In genomic region chr22:22105364-22105763, GRCh38 we compare ENCODE assay signal across 33 cellular contexts.
"Had no signal": no experiment of that assay in that cellular context is flagged by ENCODE, and none has a peak within 500 bp of the region (broad histone marks: within the 10 kb centered on the region; RNA-seq: fewer than 3 reads in every experiment).

No MANE protein-coding gene starts in this region.

- H3K27me3 ChIP-seq: adrenal gland, ascending aorta, body of pancreas had no signal

- FAIRE-seq: astrocyte, bronchial epithelial cell had no signal

- H3K4me3 ChIP-seq: adrenal gland, ascending aorta, body of pancreas, breast epithelium, cardiac muscle cell had no signal

- H3K4me1 ChIP-seq: adrenal gland, ascending aorta, body of pancreas, breast epithelium had no signal

- ATAC-seq: activated naive CD4-positive, alpha-beta T cell treated with anti-CD3 and anti-CD28 coated beads, Interleukin-2, amount 50 U/mL, for 72 hours; activated naive CD8-positive, alpha-beta T cell treated with anti-CD3 and anti-CD28 coated beads, Interleukin-2, amount 50 U/mL, for 24 hours; activated T-cell treated with anti-CD3 and anti-CD28 coated beads, Interleukin-2, amount 50 U/mL, for 4 hours; activated T-cell treated with anti-CD3 and anti-CD28 coated beads, Interleukin-2, amount 50 U/mL, for 72 hours; activated T-helper 17 cell treated with anti-CD3 and anti-CD28 coated beads, Interleukin-2, amount 50 U/mL, for 72 hours; body of pancreas had no signal

- H3K9me3 ChIP-seq: adrenal gland, ascending aorta, body of pancreas, breast epithelium had no signal

- H3K36me3 ChIP-seq: adrenal gland, ascending aorta, brain microvascular endothelial cell, breast epithelium, cardiac muscle cell had no signal

- H3K27ac ChIP-seq: adrenal gland, ascending aorta, body of pancreas, brain microvascular endothelial cell, breast epithelium, cardiac muscle cell had no signal

- DNase-seq: activated effector memory CD4-positive, alpha-beta T cell treated with anti-CD3 and anti-CD28 coated beads, Interleukin-2, amount 50 U/mL, for 16 hours; activated effector memory CD4-positive, alpha-beta T cell treated with Interleukin-2 at 50 U/mL for 16 hours; activated gamma-delta T cell; activated gamma-delta T cell treated with Interleukin-2 at 50 U/mL for 16 hours; activated naive CD4-positive, alpha-beta T cell; activated naive CD4-positive, alpha-beta T cell treated with anti-CD3 and anti-CD28 coated beads for 36 hours; activated naive CD4-positive, alpha-beta T cell treated with anti-CD3 and anti-CD28 coated beads, Interleukin-2, amount 10 ng/mL, durations not matched to agents 7 days and 5 days; activated naive CD4-positive, alpha-beta T cell treated with anti-CD3 and anti-CD28 coated beads, Interleukin-2, amount 50 U/mL, for 16 hours; activated naive CD4-positive, alpha-beta T cell treated with Interleukin-2 at 50 U/mL for 16 hours; activated naive CD8-positive, alpha-beta T cell treated with anti-CD3 and anti-CD28 coated beads for 36 hours; activated naive CD8-positive, alpha-beta T cell treated with anti-CD3 and anti-CD28 coated beads, Interleukin-2, amount 10 ng/mL, durations not matched to agents 7 days and 5 days; activated naive CD8-positive, alpha-beta T cell treated with anti-CD3 and anti-CD28 coated beads, Interleukin-2, amount 50 U/mL, for 24 hours; activated T-cell treated with anti-CD3 and anti-CD28 coated beads, Interleukin-2, amount 50 U/mL, for 24 hours; activated T-cell treated with anti-CD3 and anti-CD28 coated beads, Interleukin-2, amount 50 U/mL, for 4 hours; activated T-cell treated with anti-CD3 and anti-CD28 coated beads, Interleukin-2, amount 50 U/mL, for 48 hours; activated T-cell treated with anti-CD3 and anti-CD28 coated beads, Interleukin-2, amount 50 U/mL, for 72 hours; adrenal gland; amniotic stem cell; amygdala; anterior cingulate cortex; aorta; body of pancreas; brain microvascular endothelial cell; caudate nucleus; central memory CD4-positive, alpha-beta T cell; cerebellar nuclear complex had no signal
